Comparison of ENCODE assay signal across 17 cellular contexts in genomic region chr3:179715582-179715981, GRCh38.
A peak's percentile ranks its signal among the peaks of the same experiment; 100 is the strongest.
DNase-seq lines count a peak whose midpoint lies in the region; ATAC-seq and TF ChIP-seq lines count a peak whose summit lies in the region.
"Had no signal": no experiment of that assay in that cellular context is flagged by ENCODE, and none has a peak within 500 bp of the region (broad histone marks: within the 10 kb centered on the region; RNA-seq: fewer than 3 reads in every experiment).

No MANE protein-coding gene starts in this region.

- H3K56ac ChIP-seq in H9 (ENCODE audit: insufficient read length, low read depth, low read length): no peak overlapping the region

- no peaks in the 10 kb centered on the region for H3K27me3 Mint-ChIP-seq in H9 (ENCODE audit: low read depth)
- H3K27me3 Mint-ChIP-seq: CD4-positive, CD25-positive, alpha-beta regulatory T cell had no signal

- H2BK20ac ChIP-seq in H9 (ENCODE audit: low read depth, low read length, poor library complexity, severe bottlenecking): no peak overlapping the region

- WGBS in SK-N-SH (ENCODE audit: low lambda C conversion rate): 91% methylated on average over 7 of the region's 7 CpGs
- 84% methylated on average over 5 of the region's 7 CpGs for WGBS in mesenchymal stem cell
- WGBS in H9 (ENCODE audit: extremely low coverage, insufficient read length, low lambda C conversion rate): no CpG with 5 or more reads among the region's 7 CpGs

- POLR2A ChIA-PET in SK-N-SH (lab: Yijun Ruan, JAX): no interaction called here

- H3K79me2 ChIP-seq in SK-N-SH (ENCODE audit: insufficient read depth) (peaks cover 30% of the 10 kb centered on the region), H9 (ENCODE audit: insufficient read depth, low read length) (no peaks in the 10 kb centered on the region)

- H3K27me3 ChIP-seq in SK-N-SH (ENCODE audit: insufficient read depth) (no peaks in the 10 kb centered on the region), brain microvascular endothelial cell (replicated peaks) (no peaks in the 10 kb centered on the region), mesenchymal stem cell (ENCODE audit: control insufficient read depth in 1 of 2, insufficient read depth in 1 of 2, low read length in 2 of 2) (no peaks in the 10 kb centered on the region), tibial artery (no peaks in the 10 kb centered on the region), H9 (ENCODE audit: insufficient read depth, low read length) (no peaks in the 10 kb centered on the region)

- no peaks in the 10 kb centered on the region for H3K9me3 ChIP-seq in SK-N-SH
- no peaks in the 10 kb centered on the region for H3K9me3 ChIP-seq in mesenchymal stem cell (ENCODE audit: control insufficient read depth, low read length)
- H3K9me3 ChIP-seq in tibial artery: no peaks in the 10 kb centered on the region
- no peaks in the 10 kb centered on the region for H3K9me3 ChIP-seq in H9 (ENCODE audit: control insufficient read depth, low read depth, low read length)

- in situ Hi-C loops in brain microvascular endothelial cell (cut with HindIII; ENCODE audit: low pct_ligation_motif_present, low sequenced_read_pairs): no loop called here

- no peaks in the 10 kb centered on the region for H3K9me3 Mint-ChIP-seq in H9
- H3K9me3 Mint-ChIP-seq: CD4-positive, CD25-positive, alpha-beta regulatory T cell had no signal

- peaks cover 35 to 40% of the 10 kb centered on the region in 2 experiments for H3K4me1 Mint-ChIP-seq in H9

- H3K4me2 ChIP-seq in SK-N-SH (0 out of 2 replicates have a peak overlapping the region, but pooled peaks have one; percentile 6), mesenchymal stem cell (ENCODE audit: low read length, poor library complexity, severe bottlenecking) (peak overlapping the region; percentile 34), H9 (ENCODE audit: insufficient read depth, insufficient read length, low read length) (no peak overlapping the region)
- H3K4me2 ChIP-seq: KMS-11 had no signal

- H2BK15ac ChIP-seq in mesenchymal stem cell (ENCODE audit: low read depth, poor library complexity, severe bottlenecking) (no peak overlapping the region), H9 (ENCODE audit: low read depth, low read length) (no peak overlapping the region)

- H2BK12ac ChIP-seq in mesenchymal stem cell (ENCODE audit: low read length in 2 of 2) (no peak overlapping the region), H9 (ENCODE audit: insufficient read length, low read depth, low read length) (no peak overlapping the region)

- peaks cover 4 to 16% (median 14%) of the 10 kb centered on the region in 3 experiments; a peak in 6 of 7 replicates for H3K36me3 Mint-ChIP-seq in H9 (ENCODE audit: insufficient read depth in 1 of 3, low read depth in 3 of 3)

- H3K9ac ChIP-seq in SK-N-SH: no peak overlapping the region
- H3K9ac ChIP-seq in mesenchymal stem cell (ENCODE audit: low read length): no peak overlapping the region
- no peak overlapping the region for H3K9ac ChIP-seq in H9 (ENCODE audit: extremely low read depth, insufficient read length, low read length)
- H3K9ac ChIP-seq: KMS-11 had no signal

- H3K18ac ChIP-seq in mesenchymal stem cell (ENCODE audit: low read depth in 1 of 2, low read length in 2 of 2): peak overlapping the region in 1 of 2 experiments; percentile 12
- H3K18ac ChIP-seq in H9 (ENCODE audit: insufficient read length, low read depth, low read length): no peak overlapping the region

- no peak for TF ChIP-seq CTCF in SK-N-SH (IDR thresholded peaks at IDR 0.05)
- TF ChIP-seq CTCF in brain microvascular endothelial cell (IDR thresholded peaks at IDR 0.05; ENCODE audit: low read depth, low read length, missing control alignments): no peak
- TF ChIP-seq CTCF in tibial artery (IDR thresholded peaks at IDR 0.05): no peak
- no peak for TF ChIP-seq CTCF in foreskin fibroblast (IDR thresholded peaks at IDR 0.05; ENCODE audit: low read depth, low read length)
- no peak for TF ChIP-seq CTCF in H9 (conservative IDR thresholded peaks at IDR 0.05)

- peaks cover 48% of the 10 kb centered on the region for H3F3A ChIP-seq in SK-N-SH (replicated peaks; ENCODE audit: insufficient read depth)

- H2BK5ac ChIP-seq in mesenchymal stem cell (ENCODE audit: low read depth, low read length, poor library complexity, severe bottlenecking): peak overlapping the region; percentile 95
- no peak overlapping the region for H2BK5ac ChIP-seq in H9 (ENCODE audit: insufficient read length, low read length)

- no peaks in the 10 kb centered on the region for H4K20me1 ChIP-seq in SK-N-SH (ENCODE audit: insufficient read depth)
- no peaks in the 10 kb centered on the region for H4K20me1 ChIP-seq in H9 (ENCODE audit: control insufficient read depth, insufficient read depth, insufficient read length)

- ATAC-seq in SK-N-SH treated with all-trans-retinoic acid at 6 μM for 48 hours: no peak

- H3K4me3 ChIP-seq in SK-N-SH (ENCODE audit: low read depth in 2 of 2, low read length in 1 of 2) (no peak overlapping the region), brain microvascular endothelial cell (ENCODE audit: low read depth, low read length) (no peak overlapping the region), mesenchymal stem cell (ENCODE audit: insufficient read depth in 1 of 2, low read depth in 1 of 2, low read length in 2 of 2) (no peak overlapping the region), tibial artery (no peak overlapping the region), foreskin fibroblast (ENCODE audit: low read depth in 1 of 2, low read length in 2 of 2) (no peak overlapping the region)

- H3K79me1 ChIP-seq in mesenchymal stem cell (replicated peaks; ENCODE audit: low read length, poor library complexity, severe bottlenecking) (no peaks in the 10 kb centered on the region), H9 (ENCODE audit: insufficient read depth, low read depth, low read length, poor library complexity, severe bottlenecking) (no peaks in the 10 kb centered on the region)

- peaks cover 0 to 34% of the 10 kb centered on the region in 2 experiments; a peak in 3 of 4 replicates for H3K4me1 ChIP-seq in SK-N-SH (ENCODE audit: control insufficient read depth in 1 of 2, insufficient read depth in 2 of 2, low read depth in 1 of 2, low read length in 1 of 2)
- peaks cover 25% of the 10 kb centered on the region for H3K4me1 ChIP-seq in mesenchymal stem cell (ENCODE audit: control insufficient read depth, insufficient read depth, low read depth, low read length)
- peaks cover 0 to 38% (median 3%) of the 10 kb centered on the region in 4 donors for H3K4me1 ChIP-seq in tibial artery
- peaks cover 7% of the 10 kb centered on the region; the same call in 1 of the 2 replicates for H3K4me1 ChIP-seq in H9 (ENCODE audit: insufficient read depth, low read length)

- CTCF ChIA-PET in SK-N-SH (lab: Yijun Ruan, JAX): interaction anchor here (1.0 kb wide), 1 partner anchor 36 kb away, joined by 3 read pairs; no protein-coding TSS in a partner anchor

- H2BK120ac ChIP-seq in mesenchymal stem cell (ENCODE audit: low read depth, low read length): no peak overlapping the region
- H2BK120ac ChIP-seq in H9 (ENCODE audit: low read depth, low read length, poor library complexity, severe bottlenecking): no peak overlapping the region

- DNase-seq in SK-N-SH (no peak), brain microvascular endothelial cell (no peak), mesenchymal stem cell (peak; percentile 31), tibial artery (no peak), foreskin fibroblast (no peak), H9 (no peak), NCI-H82 (lab: John Stamatoyannopoulos, UW) (no peak)
- DNase-seq: CD4-positive, CD25-positive, alpha-beta regulatory T cell; DMS79; MM.1S; NCI-H1105 treated with DMSO at 0.1 percent for 48 hours; NCI-H187; NCI-H446; NCI-H748 treated with DMSO at 0.1 percent for 48 hours had no signal

- peaks cover 2 to 13% of the 10 kb centered on the region in 2 experiments for H3K36me3 ChIP-seq in SK-N-SH (replicated peaks in 1 of 2; ENCODE audit: control insufficient read depth in 1 of 2, insufficient read depth in 2 of 2, low read length in 1 of 2)
- no peaks in the 10 kb centered on the region for H3K36me3 ChIP-seq in brain microvascular endothelial cell (replicated peaks)
- H3K36me3 ChIP-seq in mesenchymal stem cell (ENCODE audit: control insufficient read depth in 1 of 2, insufficient read depth in 2 of 2, low read depth in 1 of 2, low read length in 2 of 2): peaks cover 0 to 9% of the 10 kb centered on the region in 2 experiments
- H3K36me3 ChIP-seq in tibial artery: peaks cover 0 to 13% (median 0%) of the 10 kb centered on the region in 3 donors

- peak overlapping the region; percentile 53 for H2AK5ac ChIP-seq in mesenchymal stem cell (ENCODE audit: low read length, severe bottlenecking)
- no peak overlapping the region for H2AK5ac ChIP-seq in H9 (ENCODE audit: insufficient read length, low read length)

- intact Hi-C loops in tibial artery (cut with DNase I; ENCODE audit: low total_unique reads): loop anchor here (5.0 kb wide), 1 partner anchor 63 kb away; the partner anchor contains the start of gene USP13

- H3T11ph ChIP-seq in H9 (ENCODE audit: low read length): no peak overlapping the region

- no peak overlapping the region for H3K14ac ChIP-seq in mesenchymal stem cell (ENCODE audit: low read length in 2 of 2)
- H3K14ac ChIP-seq in H9 (ENCODE audit: insufficient read depth, low read length): no peak overlapping the region

- H3K27ac Mint-ChIP-seq in H9: 0 out of 7 replicates have a peak overlapping the region, but pooled peaks of 1 of the 3 experiments have one; percentile 5
- H3K27ac Mint-ChIP-seq: CD4-positive, CD25-positive, alpha-beta regulatory T cell had no signal

- H2AFZ ChIP-seq in SK-N-SH (ENCODE audit: low read depth) (no peak overlapping the region), mesenchymal stem cell (ENCODE audit: low read depth, low read length) (no peak overlapping the region), H9 (ENCODE audit: low read length) (no peak overlapping the region)

- H3K23ac ChIP-seq in mesenchymal stem cell (ENCODE audit: low read length in 2 of 2) (no peak overlapping the region), H9 (ENCODE audit: insufficient read length, low read depth, low read length) (no peak overlapping the region)

- no peaks in the 10 kb centered on the region for H3K23me2 ChIP-seq in H9 (ENCODE audit: insufficient read length, low read depth, low read length, poor library complexity, severe bottlenecking)

- no peak for TF ChIP-seq RAD21 in SK-N-SH (IDR thresholded peaks at IDR 0.05; ENCODE audit: low read length)

- H3K4ac ChIP-seq in mesenchymal stem cell (ENCODE audit: low read depth in 1 of 2, low read length in 2 of 2) (peak overlapping the region in 1 of 2 experiments; percentile 79), H9 (ENCODE audit: low read depth, low read length) (no peak overlapping the region)

- H4K8ac ChIP-seq in mesenchymal stem cell (ENCODE audit: low read length) (no peak overlapping the region), H9 (replicated peaks; ENCODE audit: insufficient read length, low read depth, low read length) (no peak overlapping the region)

- TF ChIP-seq EP300 in SK-N-SH (IDR thresholded peaks at IDR 0.05; ENCODE audit: borderline replicate concordance in 1 of 2, low read depth in 1 of 2, low read length in 1 of 2): no peak

- H3K4me3 Mint-ChIP-seq in H9: no peak overlapping the region; a peak in 1 of 5 replicates
- H3K4me3 Mint-ChIP-seq: CD4-positive, CD25-positive, alpha-beta regulatory T cell had no signal

- H4K91ac ChIP-seq in mesenchymal stem cell (ENCODE audit: low read length) (no peak overlapping the region), H9 (ENCODE audit: insufficient read length, low read depth, low read length) (no peak overlapping the region)

- no peaks in the 10 kb centered on the region for H3K9me2 ChIP-seq in SK-N-SH

- H3K27ac ChIP-seq in SK-N-SH (ENCODE audit: low read depth in 2 of 2, low read length in 1 of 2) (peak overlapping the region in 1 of 2 experiments; percentile 95; a peak in 2 of 4 replicates), brain microvascular endothelial cell (peak overlapping the region; percentile 69), mesenchymal stem cell (ENCODE audit: low read length, poor library complexity, severe bottlenecking) (peak overlapping the region; percentile 90), tibial artery (peak overlapping the region; percentile 16 to 56), H9 (ENCODE audit: insufficient read length, low read depth, low read length) (no peak overlapping the region)
- H3K27ac ChIP-seq: 22Rv1, KMS-11 had no signal

- H4K5ac ChIP-seq in H9 (ENCODE audit: insufficient read length, low read depth, low read length): no peak overlapping the region
